ENCODE assay signal across 3 cellular contexts in genomic region chrX:119750131-119750530, GRCh38. TPM values are rescaled to one million over a fixed set of nuclear protein-coding genes. Genes with fewer than 3 reads are reported as not detected.
"Had no signal": no experiment of that assay in that cellular context is flagged by ENCODE, and none has a peak within 500 bp of the region (broad histone marks: within the 10 kb centered on the region; RNA-seq: fewer than 3 reads in every experiment).

No MANE protein-coding gene starts in this region.

RNA-seq across cellular contexts. Expression of gene SOWAHD, which starts 8.3 kb away (rescaled TPM):
- total RNA-seq: dermis microvascular lymphatic vessel endothelial cell, epithelial cell of proximal tubule, esophagus mucosa had no signal
